In genomic region chr15:76376816-76377215, GRCh38 we compare ENCODE assay signal across 24 cellular contexts. TPM values are rescaled to one million over a fixed set of nuclear protein-coding genes. Genes with fewer than 3 reads are reported as not detected.
DNase-seq lines count a peak whose midpoint lies in the region; ATAC-seq, FAIRE-seq and TF ChIP-seq lines count a peak whose summit lies in the region.
"Had no signal": no experiment of that assay in that cellular context is flagged by ENCODE, and none has a peak within 500 bp of the region (broad histone marks: within the 10 kb centered on the region; RNA-seq: fewer than 3 reads in every experiment).

No MANE protein-coding gene starts in this region.

- no peak overlapping the region for H3K23ac ChIP-seq in mesenchymal stem cell (ENCODE audit: low read length in 2 of 2)

- no peak for TF ChIP-seq RAD21 in K562 (CRISPR knock-in tag; conservative IDR thresholded peaks at IDR 0.05 in 1 of 2, IDR thresholded peaks at IDR 0.05 in 1 of 2)

- no peaks in the 10 kb centered on the region for H3K9me2 ChIP-seq in PC-3 (replicated peaks; ENCODE audit: low read length)

- no peak overlapping the region for H3K4me2 ChIP-seq in K562 (ENCODE audit: insufficient read depth, low read length)
- H3K4me2 ChIP-seq in mesenchymal stem cell (ENCODE audit: low read length, poor library complexity, severe bottlenecking), result no peak overlapping the region
- no peak overlapping the region for H3K4me2 ChIP-seq in PC-3 (ENCODE audit: low read length)
- H3K4me2 ChIP-seq: BLaER1, GM23338, KMS-11, PC-9 had no signal

- H3K36me3 ChIP-seq in K562 (ENCODE audit: control insufficient read depth, insufficient read depth, low read length), result no peaks in the 10 kb centered on the region
- H3K36me3 ChIP-seq in mesenchymal stem cell (ENCODE audit: control insufficient read depth in 1 of 2, insufficient read depth in 2 of 2, low read depth in 1 of 2, low read length in 2 of 2), result no peaks in the 10 kb centered on the region
- no peaks in the 10 kb centered on the region for H3K36me3 ChIP-seq in PC-3 (ENCODE audit: low read depth, low read length)

- H3K79me2 ChIP-seq in K562 (ENCODE audit: control insufficient read depth, insufficient read depth, low read length) (no peaks in the 10 kb centered on the region), PC-3 (ENCODE audit: low read length) (no peaks in the 10 kb centered on the region)

- H3K4me1 Mint-ChIP-seq in stimulated activated naive B cell treated with anti-CD40 and anti-IgM and Interleukin-4, amounts not matched to agents 10 μg/mL and 1 μg/mL and 100 μg/mL, for 72 hours, result no peaks in the 10 kb centered on the region

- peak; percentile 34 for DNase-seq in HEK293T (ENCODE audit: extremely low spot score)
- DNase-seq in K562 (ENCODE audit: extremely low read depth in 1 of 4, low spot score in 3 of 4), result no peak
- DNase-seq in mesenchymal stem cell, result peak; percentile 22
- peak; percentile 22 for DNase-seq in retina
- DNase-seq in substantia nigra (lab: John Stamatoyannopoulos, UW), result no peak
- DNase-seq in stimulated activated naive B cell treated with anti-CD40 and anti-IgM and Interleukin-4, amounts not matched to agents 10 μg/mL and 1 μg/mL and 100 μg/mL, for 72 hours, result no peak
- DNase-seq in PC-3, result no peak
- DNase-seq: CD4-positive, CD25-positive, alpha-beta regulatory T cell; DMS153; MM.1S; NCI-H2029; NCI-H446; NCI-H524 treated with DMSO at 0.1 percent for 48 hours; NCI-H774; PC-9; Right ventricle myocardium superior; RPMI8226 had no signal

- no peak overlapping the region for H2BK120ac ChIP-seq in mesenchymal stem cell (ENCODE audit: low read depth, low read length)

- H3K18ac ChIP-seq in mesenchymal stem cell (ENCODE audit: low read depth in 1 of 2, low read length in 2 of 2), result no peak overlapping the region

- H3K4me3 Mint-ChIP-seq in stimulated activated naive B cell treated with anti-CD40 and anti-IgM and Interleukin-4, amounts not matched to agents 10 μg/mL and 1 μg/mL and 100 μg/mL, for 72 hours, result no peak overlapping the region
- H3K4me3 Mint-ChIP-seq: CD4-positive, CD25-positive, alpha-beta regulatory T cell; GM23338; H9 had no signal

- WGBS in K562 (ENCODE audit: insufficient coverage, low coverage, missing lambda C conversion rate), result 8% methylated on average over 8 of the region's 8 CpGs
- WGBS in mesenchymal stem cell, result 35% methylated on average over 8 of the region's 8 CpGs

- H3K14ac ChIP-seq in mesenchymal stem cell (ENCODE audit: low read length in 2 of 2), result no peak overlapping the region

- H4K91ac ChIP-seq in mesenchymal stem cell (ENCODE audit: low read length), result no peak overlapping the region

- H2BK15ac ChIP-seq in mesenchymal stem cell (ENCODE audit: low read depth, poor library complexity, severe bottlenecking), result no peak overlapping the region

- H3K9ac ChIP-seq in K562 (ENCODE audit: insufficient read depth in 1 of 2, low read depth in 2 of 2, low read length in 2 of 2), result no peak overlapping the region
- H3K9ac ChIP-seq in mesenchymal stem cell (ENCODE audit: low read length), result no peak overlapping the region
- no peak overlapping the region for H3K9ac ChIP-seq in PC-3 (ENCODE audit: low read length)
- H3K9ac ChIP-seq: BLaER1, KMS-11 had no signal

- no peaks in the 10 kb centered on the region for H3K9me1 ChIP-seq in K562 (ENCODE audit: control insufficient read depth, insufficient read depth, low read length)

- no peak overlapping the region for H3K4ac ChIP-seq in mesenchymal stem cell (ENCODE audit: low read depth in 1 of 2, low read length in 2 of 2)

- in situ Hi-C loops in K562 (cut with MboI), result no loop called here

- ATAC-seq in K562 (no peak), PC-3 (no peak)
- no peak for ATAC-seq in stimulated activated naive B cell treated with anti-CD40 and anti-IgM and Interleukin-4, amounts not matched to agents 10 μg/mL and 1 μg/mL and 100 μg/mL, for 72 hours (replicated peaks)

- no peaks in the 10 kb centered on the region for H3K27me3 Mint-ChIP-seq in stimulated activated naive B cell treated with anti-CD40 and anti-IgM and Interleukin-4, amounts not matched to agents 10 μg/mL and 1 μg/mL and 100 μg/mL, for 72 hours
- H3K27me3 Mint-ChIP-seq: CD4-positive, CD25-positive, alpha-beta regulatory T cell had no signal

- intact Hi-C loops in K562 (cut with micrococcal nuclease), result no loop called here
- intact Hi-C loops in PC-3 (cut with micrococcal nuclease), result no loop called here

- no peaks in the 10 kb centered on the region for H4K20me1 ChIP-seq in K562 (replicated peaks; ENCODE audit: control insufficient read depth, insufficient read depth, low read length)
- no peaks in the 10 kb centered on the region for H4K20me1 ChIP-seq in PC-3 (ENCODE audit: low read length)
- H4K20me1 ChIP-seq: BLaER1 had no signal

- H3K9me3 Mint-ChIP-seq in stimulated activated naive B cell treated with anti-CD40 and anti-IgM and Interleukin-4, amounts not matched to agents 10 μg/mL and 1 μg/mL and 100 μg/mL, for 72 hours, result no peaks in the 10 kb centered on the region
- H3K9me3 Mint-ChIP-seq: CD4-positive, CD25-positive, alpha-beta regulatory T cell; GM23338; H9 had no signal

- FAIRE-seq in K562 (lab: Jason Lieb, UNC), result no peak
- FAIRE-seq: A204.1, GM18507 had no signal

- TF ChIP-seq POLR2A in K562 (conservative IDR thresholded peaks at IDR 0.05), result no peak

- H3K9me3 ChIP-seq in K562 (replicated peaks; ENCODE audit: control insufficient read depth, insufficient read depth, low read depth, low read length), result no peaks in the 10 kb centered on the region
- no peaks in the 10 kb centered on the region for H3K9me3 ChIP-seq in mesenchymal stem cell (ENCODE audit: control insufficient read depth, low read length)
- no peaks in the 10 kb centered on the region for H3K9me3 ChIP-seq in PC-3 (ENCODE audit: low read length)
- H3K9me3 ChIP-seq: BLaER1 had no signal

- H3K36me3 Mint-ChIP-seq in stimulated activated naive B cell treated with anti-CD40 and anti-IgM and Interleukin-4, amounts not matched to agents 10 μg/mL and 1 μg/mL and 100 μg/mL, for 72 hours, result peaks cover 27 to 35% of the 10 kb centered on the region in 2 donors

- H2AK5ac ChIP-seq in mesenchymal stem cell (ENCODE audit: low read length, severe bottlenecking), result no peak overlapping the region

- H3K27ac Mint-ChIP-seq in stimulated activated naive B cell treated with anti-CD40 and anti-IgM and Interleukin-4, amounts not matched to agents 10 μg/mL and 1 μg/mL and 100 μg/mL, for 72 hours, result no peak overlapping the region
- H3K27ac Mint-ChIP-seq: CD4-positive, CD25-positive, alpha-beta regulatory T cell; GM23338; H9 had no signal

- CTCF ChIA-PET in HEK293T (lab: Yijun Ruan, JAX) (interaction anchor here (0.9 kb wide), 1 partner anchor 141 kb away, joined by 3 read pairs; no protein-coding TSS in a partner anchor), K562 (lab: Yijun Ruan, JAX; ENCODE audit: low intra/inter-chr PET ratio) (no interaction called here), PC-3 (lab: Charles Lee) (no interaction called here)

- TF ChIP-seq CTCF in K562 (IDR thresholded peaks at IDR 0.05 in 2 of 3, conservative IDR thresholded peaks at IDR 0.05 in 1 of 3; ENCODE audit: insufficient read depth in 2 of 3, low read depth in 1 of 3, low read length in 3 of 3), result no peak
- no peak for TF ChIP-seq CTCF in PC-3 (conservative IDR thresholded peaks at IDR 0.05; ENCODE audit: low read depth, low read length)

- BruUV-seq in K562 (replicated peaks; lab: Mats Ljungman, UMichigan) (no TSS peak), PC-3 (replicated peaks; lab: Mats Ljungman, UMichigan) (no TSS peak)

- H2BK12ac ChIP-seq in mesenchymal stem cell (ENCODE audit: low read length in 2 of 2), result no peak overlapping the region

- no peak overlapping the region for H4K8ac ChIP-seq in mesenchymal stem cell (ENCODE audit: low read length)

- no peak overlapping the region for H3K4me3 ChIP-seq in K562
- H3K4me3 ChIP-seq in mesenchymal stem cell (ENCODE audit: insufficient read depth in 1 of 2, low read depth in 1 of 2, low read length in 2 of 2), result no peak overlapping the region
- no peak overlapping the region for H3K4me3 ChIP-seq in PC-3 (ENCODE audit: low read length)
- H3K4me3 ChIP-seq: BLaER1, GM23338, PC-9 had no signal

- no peaks in the 10 kb centered on the region for H3F3A ChIP-seq in PC-3 (ENCODE audit: low read length, unreplicated experiment)

- H2AFZ ChIP-seq in K562 (ENCODE audit: low read depth, low read length), result no peak overlapping the region
- H2AFZ ChIP-seq in mesenchymal stem cell (ENCODE audit: low read depth, low read length), result no peak overlapping the region
- no peak overlapping the region for H2AFZ ChIP-seq in PC-3 (ENCODE audit: low read length)
- H2AFZ ChIP-seq: GM23338, PC-9 had no signal

- H3K27me3 ChIP-seq in K562 (ENCODE audit: control insufficient read depth in 2 of 2, insufficient read depth in 2 of 2, low read length in 2 of 2), result no peaks in the 10 kb centered on the region; a peak in 2 of 5 replicates
- no peaks in the 10 kb centered on the region for H3K27me3 ChIP-seq in mesenchymal stem cell (ENCODE audit: control insufficient read depth in 1 of 2, insufficient read depth in 1 of 2, low read length in 2 of 2)
- no peaks in the 10 kb centered on the region for H3K27me3 ChIP-seq in PC-3 (ENCODE audit: low read length)
- H3K27me3 ChIP-seq: BLaER1 had no signal

- no peak overlapping the region for H3K27ac ChIP-seq in K562 (ENCODE audit: extremely low read depth, low read depth, low read length)
- H3K27ac ChIP-seq in mesenchymal stem cell (ENCODE audit: low read length, poor library complexity, severe bottlenecking), result no peak overlapping the region
- H3K27ac ChIP-seq in substantia nigra (ENCODE audit: low read depth, low read length, poor library complexity, severe bottlenecking), result no peak overlapping the region
- H3K27ac ChIP-seq in PC-3 (ENCODE audit: low read length), result no peak overlapping the region
- H3K27ac ChIP-seq: BLaER1, KMS-11, PC-9 had no signal

- no peak for TF ChIP-seq EP300 in K562 (IDR thresholded peaks at IDR 0.05; ENCODE audit: low read length)

- POLR2A ChIA-PET in HEK293T (lab: Yijun Ruan, JAX), result interaction anchor here (1.3 kb wide), 1 partner anchor 41 kb away, joined by 8 read pairs; the partner anchor contains the start of gene ISL2
- POLR2A ChIA-PET in K562 (lab: Yijun Ruan, JAX), result no interaction called here
- POLR2A ChIA-PET in PC-3 (lab: Charles Lee; ENCODE audit: unreplicated experiment), result no interaction called here

- H3K4me1 ChIP-seq in K562 (replicated peaks in 1 of 2; ENCODE audit: control insufficient read depth in 2 of 2, insufficient read depth in 2 of 2, low read length in 2 of 2) (peaks cover 0 to 3% of the 10 kb centered on the region in 2 experiments; a peak in 1 of 5 replicates), mesenchymal stem cell (ENCODE audit: control insufficient read depth, insufficient read depth, low read depth, low read length) (peaks cover 2% of the 10 kb centered on the region), PC-3 (ENCODE audit: insufficient read depth, low read length) (no peaks in the 10 kb centered on the region; the same call in 1 of the 2 replicates)
- H3K4me1 ChIP-seq: BLaER1 had no signal

- no peaks in the 10 kb centered on the region for H3K79me1 ChIP-seq in mesenchymal stem cell (replicated peaks; ENCODE audit: low read length, poor library complexity, severe bottlenecking)

- no peak overlapping the region for H2BK5ac ChIP-seq in mesenchymal stem cell (ENCODE audit: low read depth, low read length, poor library complexity, severe bottlenecking)

RNA-seq across cellular contexts. Expression of gene ISL2, which starts 40.2 kb away (rescaled TPM):
- total RNA-seq in K562 (2011; cell fraction: chromatin; rRNA removed; ENCODE audit: low replicate concordance), result 15.2 and 35.8 TPM in 2 replicates
- total RNA-seq in K562 (2011; cell fraction: nucleolus; rRNA removed), result 27.8 and 28.4 TPM in 2 replicates
- 14.1 and 16.9 TPM in 2 replicates for total RNA-seq in K562 (2011; cell fraction: nucleoplasm; rRNA removed)
- 15.7 and 16.7 TPM in 2 replicates for total RNA-seq in K562 (2014; rRNA removed)
- total RNA-seq in K562 (2014; rRNA removed; fragmentation: Illumina TruSeq; extraction: Trizol), result 2.9 and 3.4 TPM in 2 replicates
- 4.7 and 4.8 TPM in 2 replicates for total RNA-seq in K562 (2015; rRNA removed; fragmentation: Illumina TruSeq; extraction: Trizol)
- total RNA-seq in K562 (2021), result 17.6 and 23.7 TPM in 2 replicates
- 4.0 and 5.7 TPM in 2 replicates for polyA plus RNA-seq in K562 (2011; rRNA removed)
- 11.2 and 13.3 TPM in 2 replicates for polyA plus RNA-seq in K562 (2011; cell fraction: cytosol; rRNA removed)
- polyA plus RNA-seq in K562 (2011; cell fraction: nucleus; rRNA removed), result 44.7 and 63.1 TPM in 2 replicates
- polyA plus RNA-seq in K562 (2012), result 7.7 and 17.9 TPM in 2 replicates
- polyA plus RNA-seq in K562 (2014; fragmentation: Illumina TruSeq; extraction: Trizol), result 4.0 and 9.0 TPM in 2 replicates
- polyA plus RNA-seq in K562 (2014; fragmentation: Nextera tagmentation; extraction: Ambion mirVana), result under 1 TPM; 0.15 to 0.35 TPM
- 16.7 and 17.0 TPM in 2 replicates for polyA plus RNA-seq in K562 (2014; rRNA removed)
- 3.1 and 3.9 TPM in 2 replicates for polyA minus RNA-seq in K562 (2011; rRNA and poly(A)+ RNA removed)
- polyA minus RNA-seq in K562 (2011; cell fraction: cytosol; rRNA and poly(A)+ RNA removed), result 4.4 and 9.8 TPM in 2 replicates
- polyA minus RNA-seq in K562 (2011; cell fraction: nucleus; rRNA and poly(A)+ RNA removed), result 16.2 and 19.0 TPM in 2 replicates
- polyA plus RNA-seq in mesenchymal stem cell (2013, experiment 1 of 2), result 0.30 TPM
- polyA plus RNA-seq in mesenchymal stem cell (2013, experiment 2 of 2), result 0.26 TPM
- total RNA-seq in PC-3 (2014; rRNA removed), result 3.6 and 6.3 TPM in 2 replicates
- total RNA-seq: Right ventricle myocardium superior, SK-MEL-5 had no signal
- polyA plus RNA-seq: CD4-positive, CD25-positive, alpha-beta regulatory T cell had no signal

Comparison
In these comparisons a context has a peak if more than half of its experiments do, and no peak if none do; other contexts are left out.
1. DNase-seq: peak in HEK293T (single experiment), mesenchymal stem cell (single experiment) and retina (single experiment); none in K562 (0 of 4), substantia nigra (0 of 49), stimulated activated naive B cell treated with anti-CD40 and anti-IgM and Interleukin-4, amounts not matched to agents 10 μg/mL and 1 μg/mL and 100 μg/mL, for 72 hours (single experiment) and PC-3 (single experiment).